27 cellular contexts compared by ENCODE assay signal in the genomic region with DNA sequence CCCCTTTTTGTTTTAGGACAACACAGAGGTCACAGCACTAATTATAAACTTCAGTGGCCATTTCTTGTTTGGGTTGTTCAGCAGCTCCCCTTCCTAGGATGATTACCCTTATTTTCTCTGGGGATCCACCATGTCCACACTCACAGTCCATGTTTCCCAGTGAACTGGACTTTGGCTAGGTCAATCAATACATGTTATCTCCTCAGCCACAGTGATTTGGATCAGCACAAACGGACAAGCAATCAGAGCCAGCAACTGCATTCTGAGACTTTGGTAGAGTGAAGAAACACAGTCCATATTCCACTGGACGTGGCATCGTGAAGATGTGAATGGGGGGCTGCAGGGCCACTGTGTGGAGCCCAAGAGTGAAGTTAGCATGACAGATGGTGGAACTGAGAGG. TPM values are rescaled to one million over a fixed set of nuclear protein-coding genes. Genes with fewer than 3 reads are reported as not detected.
"Had no signal": no experiment of that assay in that cellular context is flagged by ENCODE, and none has a peak within 500 bp of the region (broad histone marks: within the 10 kb centered on the region; RNA-seq: fewer than 3 reads in every experiment).

No MANE protein-coding gene starts in this region.

- H3K36me3 Mint-ChIP-seq: activated naive CD4-positive, alpha-beta T cell treated with anti-CD3 and anti-CD28 coated beads, Interleukin-2, amount 10 ng/mL, durations not matched to agents 7 days and 5 days had no signal

- H3K9me3 ChIP-seq: ascending aorta, body of pancreas, MG63 had no signal

- H3K4me3 ChIP-seq: ascending aorta, body of pancreas, MG63 had no signal

- H3K36me3 ChIP-seq: MG63 had no signal

- H3K27ac ChIP-seq: ascending aorta, body of pancreas had no signal

- H3K9me3 Mint-ChIP-seq: activated naive CD4-positive, alpha-beta T cell treated with anti-CD3 and anti-CD28 coated beads, Interleukin-2, amount 10 ng/mL, durations not matched to agents 7 days and 5 days; activated naive CD8-positive, alpha-beta T cell treated with anti-CD3 and anti-CD28 coated beads, Interleukin-2, amount 50 U/mL, for 24 hours; activated T-cell treated with anti-CD3 and anti-CD28 coated beads, Interleukin-2, amount 50 U/mL, for 24 hours; activated T-helper 1 cell treated with anti-CD3 and anti-CD28 coated beads, Interleukin-12 subunit alpha, Interleukin-12 subunit beta, Interleukin-2, Interleukin-4 antibody, amounts not matched to agents 30 ng/mL and 10 ng/mL and 1 ng/mL, durations not matched to agents 14 hours and 24 hours and 36 hours; T-helper 1 cell treated with Interleukin-12 subunit alpha and Interleukin-12 subunit beta and Interleukin-4 antibody, amounts not matched to agents 30 μg/mL and 1 μg/mL, for 36 hours had no signal

- H3K27ac Mint-ChIP-seq: activated CD8-positive, alpha-beta T cell treated with anti-CD3 and anti-CD28 coated beads, Interleukin-2, amount 10 ng/mL, durations not matched to agents 7 days and 5 days; activated naive CD4-positive, alpha-beta T cell treated with anti-CD3 and anti-CD28 coated beads, Interleukin-2, amount 10 ng/mL, durations not matched to agents 7 days and 5 days; activated naive CD8-positive, alpha-beta T cell treated with anti-CD3 and anti-CD28 coated beads, Interleukin-2, amount 50 U/mL, for 24 hours; activated T-cell treated with anti-CD3 and anti-CD28 coated beads, Interleukin-2, amount 50 U/mL, for 24 hours; activated T-helper 1 cell treated with anti-CD3 and anti-CD28 coated beads, Interleukin-12 subunit alpha, Interleukin-12 subunit beta, Interleukin-2, Interleukin-4 antibody, amounts not matched to agents 30 ng/mL and 10 ng/mL and 1 ng/mL, durations not matched to agents 14 hours and 24 hours and 36 hours; T-helper 1 cell treated with Interleukin-12 subunit alpha and Interleukin-12 subunit beta and Interleukin-4 antibody, amounts not matched to agents 30 μg/mL and 1 μg/mL, for 36 hours had no signal

- H3K27me3 Mint-ChIP-seq: activated naive CD8-positive, alpha-beta T cell treated with anti-CD3 and anti-CD28 coated beads, Interleukin-2, amount 50 U/mL, for 24 hours; activated T-cell treated with anti-CD3 and anti-CD28 coated beads, Interleukin-2, amount 50 U/mL, for 24 hours had no signal

- ATAC-seq: activated CD4-positive, CD25-positive, alpha-beta regulatory T cell treated with anti-CD3 and anti-CD28 coated beads, Interleukin-2, amount 50 U/mL, for 24 hours; activated CD8-positive, alpha-beta T cell treated with anti-CD3 and anti-CD28 coated beads, Interleukin-2, amount 10 ng/mL, durations not matched to agents 7 days and 5 days; activated naive CD8-positive, alpha-beta T cell treated with anti-CD3 and anti-CD28 coated beads, Interleukin-2, amount 50 U/mL, for 24 hours; body of pancreas had no signal

- H3K27me3 ChIP-seq: ascending aorta, body of pancreas, MG63 had no signal

- DNase-seq: activated CD4-positive, alpha-beta T cell treated with anti-CD3 and anti-CD28 coated beads for 48 hours; activated CD4-positive, alpha-beta T cell treated with anti-CD3 and anti-CD28 coated beads, Interleukin-2, amount 50 U/mL, for 4 hours; activated CD8-positive, alpha-beta T cell treated with anti-CD3 and anti-CD28 coated beads, Interleukin-2, amount 10 ng/mL, durations not matched to agents 7 days and 5 days; activated effector memory CD4-positive, alpha-beta T cell treated with anti-CD3 and anti-CD28 coated beads, Interleukin-2, amount 50 U/mL, for 16 hours; activated naive CD4-positive, alpha-beta T cell treated with anti-CD3 and anti-CD28 coated beads, Interleukin-2, amount 10 ng/mL, durations not matched to agents 7 days and 5 days; activated naive CD8-positive, alpha-beta T cell treated with anti-CD3 and anti-CD28 coated beads, Interleukin-2, amount 50 U/mL, for 24 hours; activated T-cell treated with anti-CD3 and anti-CD28 coated beads, Interleukin-2, amount 50 U/mL, for 24 hours; amniotic stem cell; body of pancreas; central memory CD4-positive, alpha-beta T cell; MG63; MV-4-11; NCI-H1092 treated with DMSO at 0.1 percent for 48 hours; NCI-H1417 treated with DMSO at 0.1 percent for 48 hours; NCI-H1694; NCI-H2029; NCI-H2107; NCI-H2171 treated with DMSO at 0.1 percent for 48 hours; NCI-H226; NCI-H526 treated with DMSO at 0.1 percent for 48 hours; NCI-H82; SHP77 treated with DMSO at 0.1 percent for 48 hours had no signal

- H3K4me3 Mint-ChIP-seq: activated CD8-positive, alpha-beta T cell treated with anti-CD3 and anti-CD28 coated beads, Interleukin-2, amount 10 ng/mL, durations not matched to agents 7 days and 5 days; activated naive CD4-positive, alpha-beta T cell treated with anti-CD3 and anti-CD28 coated beads, Interleukin-2, amount 10 ng/mL, durations not matched to agents 7 days and 5 days; activated naive CD8-positive, alpha-beta T cell treated with anti-CD3 and anti-CD28 coated beads, Interleukin-2, amount 50 U/mL, for 24 hours; activated T-cell treated with anti-CD3 and anti-CD28 coated beads, Interleukin-2, amount 50 U/mL, for 24 hours; activated T-helper 1 cell treated with anti-CD3 and anti-CD28 coated beads, Interleukin-12 subunit alpha, Interleukin-12 subunit beta, Interleukin-2, Interleukin-4 antibody, amounts not matched to agents 30 ng/mL and 10 ng/mL and 1 ng/mL, durations not matched to agents 14 hours and 24 hours and 36 hours; T-helper 1 cell treated with Interleukin-12 subunit alpha and Interleukin-12 subunit beta and Interleukin-4 antibody, amounts not matched to agents 30 μg/mL and 1 μg/mL, for 36 hours had no signal

RNA-seq across cellular contexts. Expression of a gene that starts 4.6 kb away (rescaled TPM):
- total RNA-seq: OCI-LY7 had no signal

RNA-seq across cellular contexts. Expression of a gene that starts 27.9 kb away (rescaled TPM):
- total RNA-seq: ascending aorta had no signal
